23 cellular contexts compared by ENCODE assay signal in genomic region chr1:63630666-63631065, GRCh38. TPM values are rescaled to one million over a fixed set of nuclear protein-coding genes. Genes with fewer than 3 reads are reported as not detected.
A peak's percentile ranks its signal among the peaks of the same experiment; 100 is the strongest.
DNase-seq lines count a peak whose midpoint lies in the region; ATAC-seq, FAIRE-seq and TF ChIP-seq lines count a peak whose summit lies in the region.
"Had no signal": no experiment of that assay in that cellular context is flagged by ENCODE, and none has a peak within 500 bp of the region (broad histone marks: within the 10 kb centered on the region; RNA-seq: fewer than 3 reads in every experiment).

No MANE protein-coding gene starts in this region.

- no peak overlapping the region for H3K9ac ChIP-seq in keratinocyte (ENCODE audit: control insufficient read depth, extremely low read depth, insufficient read depth, low read length)

- H3K9me1 ChIP-seq in keratinocyte (ENCODE audit: control insufficient read depth, extremely low read depth, insufficient read depth, low read length), result no peaks in the 10 kb centered on the region

- peak; percentile 45 for DNase-seq in EH (ENCODE audit: low read depth)
- DNase-seq in RWPE1 (ENCODE audit: low spot score), result peak; percentile 46
- DNase-seq in choroid plexus epithelial cell (ENCODE audit: low read depth), result peak; percentile 18
- DNase-seq in keratinocyte (ENCODE audit: low read depth, low spot score), result no peak
- no peak for DNase-seq in progenitor cell of endocrine pancreas (ENCODE audit: low spot score, unreplicated experiment)
- DNase-seq in NCI-H1930 (lab: John Stamatoyannopoulos, UW), result no peak
- DNase-seq: C1 segment of cervical spinal cord; CD8-positive, alpha-beta memory T cell; DMS79 treated with DMSO at 0.1 percent for 48 hours; GOT3; KBM-7; NCI-H1105 treated with DMSO at 0.1 percent for 48 hours; NCI-H1694 treated with DMSO at 0.1 percent for 48 hours; NCI-H2107; NCI-H2227 treated with DMSO at 0.1 percent for 48 hours; NCI-H524; PC-3; RPMI8226 had no signal

- H3K27ac ChIP-seq in RWPE1 (no peak overlapping the region), keratinocyte (ENCODE audit: control insufficient read depth, insufficient read depth, low read length) (peak overlapping the region; percentile 72)
- H3K27ac ChIP-seq: A549 had no signal

- POLR2A ChIA-PET in RWPE1 (lab: Yijun Ruan, JAX; ENCODE audit: low non-redundant PET), result no interaction called here

- no peaks in the 10 kb centered on the region for H4K20me1 ChIP-seq in keratinocyte (ENCODE audit: control insufficient read depth, extremely low read depth, insufficient read depth, low read length)

- H3K4me1 ChIP-seq in keratinocyte (ENCODE audit: control insufficient read depth, extremely low read depth, insufficient read depth, low read length), result peaks cover 24% of the 10 kb centered on the region

- dilution Hi-C loops in keratinocyte (cut with MboI; ENCODE audit: extremely low pct_ligation_motif_present, low sequenced_read_pairs), result no loop called here

- H3K36me3 ChIP-seq in keratinocyte (ENCODE audit: control insufficient read depth in 2 of 2, extremely low read depth in 1 of 2, insufficient read depth in 2 of 2, low read length in 2 of 2), result peaks cover 3 to 15% of the 10 kb centered on the region in 2 experiments

- H3K27me3 ChIP-seq in keratinocyte (ENCODE audit: control insufficient read depth, extremely low read depth, insufficient read depth, low read length), result no peaks in the 10 kb centered on the region

- H3K9me3 ChIP-seq in keratinocyte (ENCODE audit: control insufficient read depth, low read depth, low read length), result no peaks in the 10 kb centered on the region
- H3K9me3 ChIP-seq: A549 had no signal

- H3K27ac Mint-ChIP-seq in progenitor cell of endocrine pancreas, result no peak overlapping the region

- H3K4me3 Mint-ChIP-seq in progenitor cell of endocrine pancreas (ENCODE audit: low read depth), result no peak overlapping the region
- H3K4me3 Mint-ChIP-seq: CD8-positive, alpha-beta memory T cell had no signal

- no peaks in the 10 kb centered on the region for H3K27me3 Mint-ChIP-seq in progenitor cell of endocrine pancreas
- H3K27me3 Mint-ChIP-seq: CD8-positive, alpha-beta memory T cell had no signal

- ATAC-seq in HG03139 (IDR thresholded peaks at IDR 0.05; ENCODE audit: unreplicated experiment), result no peak
- ATAC-seq: A549, HCT116, PC-3 had no signal

- CTCF ChIA-PET in RWPE1 (lab: Yijun Ruan, JAX), result no interaction called here

- peaks cover 15% of the 10 kb centered on the region for H3K36me3 Mint-ChIP-seq in progenitor cell of endocrine pancreas (ENCODE audit: insufficient read depth)

- TF ChIP-seq CTCF in RWPE1 (conservative IDR thresholded peaks at IDR 0.05; ENCODE audit: low read depth) (no peak), choroid plexus epithelial cell (conservative IDR thresholded peaks at IDR 0.05; ENCODE audit: low read depth, low read length) (no peak), keratinocyte (optimal IDR thresholded peaks at IDR 0.05 in 1 of 3, IDR thresholded peaks at IDR 0.05 in 1 of 3, conservative IDR thresholded peaks at IDR 0.05 in 1 of 3; ENCODE audit: extremely low read depth in 1 of 3, insufficient read depth in 2 of 3, low read length in 3 of 3) (no peak), progenitor cell of endocrine pancreas (IDR thresholded peaks at IDR 0.05; ENCODE audit: unreplicated experiment) (no peak)

- peaks cover 15% of the 10 kb centered on the region for H3K4me1 Mint-ChIP-seq in progenitor cell of endocrine pancreas (ENCODE audit: low read depth)

- H3K4me3 ChIP-seq in choroid plexus epithelial cell (ENCODE audit: low read depth, low read length), result no peak overlapping the region
- H3K4me3 ChIP-seq in keratinocyte (ENCODE audit: control insufficient read depth in 2 of 3, extremely low read depth in 1 of 3, insufficient read depth in 2 of 3, low read depth in 1 of 3, low read length in 3 of 3), result no peak overlapping the region
- H3K4me3 ChIP-seq: A549 had no signal

- no peak for FAIRE-seq in keratinocyte (lab: Jason Lieb, UNC)
- FAIRE-seq: A549, D721Med, G401.6 had no signal

- H3K79me2 ChIP-seq in keratinocyte (ENCODE audit: control insufficient read depth, insufficient read depth, low read length), result no peaks in the 10 kb centered on the region

- H2AFZ ChIP-seq in keratinocyte (ENCODE audit: control insufficient read depth, low read length), result peak overlapping the region; percentile 10

- H3K9me3 Mint-ChIP-seq in progenitor cell of endocrine pancreas (ENCODE audit: low read depth), result no peaks in the 10 kb centered on the region
- H3K9me3 Mint-ChIP-seq: CD8-positive, alpha-beta memory T cell had no signal

- H3K4me2 ChIP-seq in keratinocyte (ENCODE audit: control insufficient read depth, extremely low read depth, insufficient read depth, low read depth, low read length), result peak overlapping the region; percentile 64
- H3K4me2 ChIP-seq: A549 had no signal

RNA-seq across cellular contexts. Expression of gene PGM1, which starts 37.5 kb away (rescaled TPM):
- 34.0 to 38.9 TPM (median 36.3 TPM) in 3 replicates for polyA plus RNA-seq in keratinocyte
- 23.7 TPM for polyA plus RNA-seq in keratinocyte (2011; ENCODE audit: low read depth)
- polyA plus RNA-seq in keratinocyte (2011; cell fraction: cytosol; rRNA removed), result 42.2 and 42.5 TPM in 2 replicates
- polyA plus RNA-seq in keratinocyte (2011; cell fraction: nucleus; rRNA removed), result 27.2 and 35.4 TPM in 2 replicates
- polyA plus RNA-seq in keratinocyte (2012; ENCODE audit: low replicate concordance), result 44.8 and 53.2 TPM in 2 replicates
- polyA minus RNA-seq in keratinocyte, result 39.3 to 42.8 TPM (median 39.9 TPM) in 3 replicates
- 26.7 TPM for polyA minus RNA-seq in keratinocyte (2011; cell fraction: cytosol; rRNA and poly(A)+ RNA removed)
- polyA minus RNA-seq in keratinocyte (2011; cell fraction: nucleus; rRNA and poly(A)+ RNA removed), result 14.0 and 26.8 TPM in 2 replicates
- total RNA-seq in progenitor cell of endocrine pancreas, result 31.1 and 34.5 TPM in 2 replicates

Comparison
In these comparisons a context has a peak if more than half of its experiments do, and no peak if none do; other contexts are left out.
1. DNase-seq: peak in EH (single experiment), RWPE1 (single experiment) and choroid plexus epithelial cell (single experiment); none in keratinocyte (single experiment), progenitor cell of endocrine pancreas (single experiment) and NCI-H1930 (0 of 2).